2 cellular contexts compared by ENCODE assay signal in the genomic region with DNA sequence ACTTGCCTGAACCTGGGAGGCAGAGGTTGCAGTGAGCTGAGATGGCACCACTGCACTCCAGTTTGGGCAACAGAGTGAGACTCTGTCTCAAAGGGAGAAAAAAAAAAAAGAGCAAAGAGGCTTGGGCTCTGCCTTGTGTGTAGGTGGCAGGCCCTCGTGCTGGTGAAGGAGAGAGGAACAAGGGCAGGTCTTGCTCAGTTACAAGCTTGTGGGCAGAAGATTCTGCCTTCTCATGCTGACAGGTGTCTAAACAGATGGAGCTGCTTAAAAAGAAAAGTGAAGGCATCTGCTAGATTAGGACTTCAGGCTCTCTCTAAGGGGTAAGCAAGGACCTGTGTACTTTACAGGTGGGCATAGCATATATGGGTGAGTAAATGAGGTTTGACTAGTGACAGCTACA.
TF ChIP-seq lines count a peak whose summit lies in the region.

No MANE protein-coding gene starts in this region.

TF ChIP-seq in SK-N-SH treated with all-trans-retinoic acid at 6 μM for 48 hours, 23 proteins besides CTCF, POLR2A, EP300 and RAD21:
- TF ChIP-seq, protein P1, sequence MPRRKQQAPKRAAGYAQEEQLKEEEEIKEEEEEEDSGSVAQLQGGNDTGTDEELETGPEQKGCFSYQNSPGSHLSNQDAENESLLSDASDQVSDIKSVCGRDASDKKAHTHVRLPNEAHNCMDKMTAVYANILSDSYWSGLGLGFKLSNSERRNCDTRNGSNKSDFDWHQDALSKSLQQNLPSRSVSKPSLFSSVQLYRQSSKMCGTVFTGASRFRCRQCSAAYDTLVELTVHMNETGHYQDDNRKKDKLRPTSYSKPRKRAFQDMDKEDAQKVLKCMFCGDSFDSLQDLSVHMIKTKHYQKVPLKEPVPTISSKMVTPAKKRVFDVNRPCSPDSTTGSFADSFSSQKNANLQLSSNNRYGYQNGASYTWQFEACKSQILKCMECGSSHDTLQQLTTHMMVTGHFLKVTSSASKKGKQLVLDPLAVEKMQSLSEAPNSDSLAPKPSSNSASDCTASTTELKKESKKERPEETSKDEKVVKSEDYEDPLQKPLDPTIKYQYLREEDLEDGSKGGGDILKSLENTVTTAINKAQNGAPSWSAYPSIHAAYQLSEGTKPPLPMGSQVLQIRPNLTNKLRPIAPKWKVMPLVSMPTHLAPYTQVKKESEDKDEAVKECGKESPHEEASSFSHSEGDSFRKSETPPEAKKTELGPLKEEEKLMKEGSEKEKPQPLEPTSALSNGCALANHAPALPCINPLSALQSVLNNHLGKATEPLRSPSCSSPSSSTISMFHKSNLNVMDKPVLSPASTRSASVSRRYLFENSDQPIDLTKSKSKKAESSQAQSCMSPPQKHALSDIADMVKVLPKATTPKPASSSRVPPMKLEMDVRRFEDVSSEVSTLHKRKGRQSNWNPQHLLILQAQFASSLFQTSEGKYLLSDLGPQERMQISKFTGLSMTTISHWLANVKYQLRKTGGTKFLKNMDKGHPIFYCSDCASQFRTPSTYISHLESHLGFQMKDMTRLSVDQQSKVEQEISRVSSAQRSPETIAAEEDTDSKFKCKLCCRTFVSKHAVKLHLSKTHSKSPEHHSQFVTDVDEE (CRISPR knock-in tag; IDR thresholded peaks at IDR 0.05) = no peak

TF ChIP-seq in GM23338, 12 proteins besides CTCF, POLR2A, EP300 and RAD21 (continued from another document):
- TF ChIP-seq, protein P2, sequence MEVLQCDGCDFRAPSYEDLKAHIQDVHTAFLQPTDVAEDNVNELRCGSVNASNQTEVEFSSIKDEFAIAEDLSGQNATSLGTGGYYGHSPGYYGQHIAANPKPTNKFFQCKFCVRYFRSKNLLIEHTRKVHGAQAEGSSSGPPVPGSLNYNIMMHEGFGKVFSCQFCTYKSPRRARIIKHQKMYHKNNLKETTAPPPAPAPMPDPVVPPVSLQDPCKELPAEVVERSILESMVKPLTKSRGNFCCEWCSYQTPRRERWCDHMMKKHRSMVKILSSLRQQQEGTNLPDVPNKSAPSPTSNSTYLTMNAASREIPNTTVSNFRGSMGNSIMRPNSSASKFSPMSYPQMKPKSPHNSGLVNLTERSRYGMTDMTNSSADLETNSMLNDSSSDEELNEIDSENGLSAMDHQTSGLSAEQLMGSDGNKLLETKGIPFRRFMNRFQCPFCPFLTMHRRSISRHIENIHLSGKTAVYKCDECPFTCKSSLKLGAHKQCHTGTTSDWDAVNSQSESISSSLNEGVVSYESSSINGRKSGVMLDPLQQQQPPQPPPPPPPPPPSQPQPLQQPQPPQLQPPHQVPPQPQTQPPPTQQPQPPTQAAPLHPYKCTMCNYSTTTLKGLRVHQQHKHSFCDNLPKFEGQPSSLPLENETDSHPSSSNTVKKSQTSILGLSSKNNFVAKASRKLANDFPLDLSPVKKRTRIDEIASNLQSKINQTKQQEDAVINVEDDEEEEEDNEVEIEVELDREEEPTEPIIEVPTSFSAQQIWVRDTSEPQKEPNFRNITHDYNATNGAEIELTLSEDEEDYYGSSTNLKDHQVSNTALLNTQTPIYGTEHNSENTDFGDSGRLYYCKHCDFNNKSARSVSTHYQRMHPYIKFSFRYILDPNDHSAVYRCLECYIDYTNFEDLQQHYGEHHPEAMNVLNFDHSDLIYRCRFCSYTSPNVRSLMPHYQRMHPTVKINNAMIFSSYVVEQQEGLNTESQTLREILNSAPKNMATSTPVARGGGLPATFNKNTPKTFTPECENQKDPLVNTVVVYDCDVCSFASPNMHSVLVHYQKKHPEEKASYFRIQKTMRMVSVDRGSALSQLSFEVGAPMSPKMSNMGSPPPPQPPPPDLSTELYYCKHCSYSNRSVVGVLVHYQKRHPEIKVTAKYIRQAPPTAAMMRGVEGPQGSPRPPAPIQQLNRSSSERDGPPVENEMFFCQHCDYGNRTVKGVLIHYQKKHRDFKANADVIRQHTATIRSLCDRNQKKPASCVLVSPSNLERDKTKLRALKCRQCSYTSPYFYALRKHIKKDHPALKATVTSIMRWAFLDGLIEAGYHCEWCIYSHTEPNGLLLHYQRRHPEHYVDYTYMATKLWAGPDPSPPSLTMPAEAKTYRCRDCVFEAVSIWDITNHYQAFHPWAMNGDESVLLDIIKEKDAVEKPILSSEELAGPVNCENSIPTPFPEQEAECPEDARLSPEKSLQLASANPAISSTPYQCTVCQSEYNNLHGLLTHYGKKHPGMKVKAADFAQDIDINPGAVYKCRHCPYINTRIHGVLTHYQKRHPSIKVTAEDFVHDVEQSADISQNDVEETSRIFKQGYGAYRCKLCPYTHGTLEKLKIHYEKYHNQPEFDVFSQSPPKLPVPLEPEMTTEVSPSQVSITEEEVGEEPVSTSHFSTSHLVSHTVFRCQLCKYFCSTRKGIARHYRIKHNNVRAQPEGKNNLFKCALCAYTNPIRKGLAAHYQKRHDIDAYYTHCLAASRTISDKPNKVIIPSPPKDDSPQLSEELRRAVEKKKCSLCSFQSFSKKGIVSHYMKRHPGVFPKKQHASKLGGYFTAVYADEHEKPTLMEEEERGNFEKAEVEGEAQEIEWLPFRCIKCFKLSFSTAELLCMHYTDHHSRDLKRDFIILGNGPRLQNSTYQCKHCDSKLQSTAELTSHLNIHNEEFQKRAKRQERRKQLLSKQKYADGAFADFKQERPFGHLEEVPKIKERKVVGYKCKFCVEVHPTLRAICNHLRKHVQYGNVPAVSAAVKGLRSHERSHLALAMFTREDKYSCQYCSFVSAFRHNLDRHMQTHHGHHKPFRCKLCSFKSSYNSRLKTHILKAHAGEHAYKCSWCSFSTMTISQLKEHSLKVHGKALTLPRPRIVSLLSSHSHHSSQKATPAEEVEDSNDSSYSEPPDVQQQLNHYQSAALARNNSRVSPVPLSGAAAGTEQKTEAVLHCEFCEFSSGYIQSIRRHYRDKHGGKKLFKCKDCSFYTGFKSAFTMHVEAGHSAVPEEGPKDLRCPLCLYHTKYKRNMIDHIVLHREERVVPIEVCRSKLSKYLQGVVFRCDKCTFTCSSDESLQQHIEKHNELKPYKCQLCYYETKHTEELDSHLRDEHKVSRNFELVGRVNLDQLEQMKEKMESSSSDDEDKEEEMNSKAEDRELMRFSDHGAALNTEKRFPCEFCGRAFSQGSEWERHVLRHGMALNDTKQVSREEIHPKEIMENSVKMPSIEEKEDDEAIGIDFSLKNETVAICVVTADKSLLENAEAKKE (CRISPR knock-in tag; IDR thresholded peaks at IDR 0.05) = no peak
- TF ChIP-seq STAT1 (IDR thresholded peaks at IDR 0.05; ENCODE audit: unreplicated experiment) = no peak
- TF ChIP-seq, protein P3, sequence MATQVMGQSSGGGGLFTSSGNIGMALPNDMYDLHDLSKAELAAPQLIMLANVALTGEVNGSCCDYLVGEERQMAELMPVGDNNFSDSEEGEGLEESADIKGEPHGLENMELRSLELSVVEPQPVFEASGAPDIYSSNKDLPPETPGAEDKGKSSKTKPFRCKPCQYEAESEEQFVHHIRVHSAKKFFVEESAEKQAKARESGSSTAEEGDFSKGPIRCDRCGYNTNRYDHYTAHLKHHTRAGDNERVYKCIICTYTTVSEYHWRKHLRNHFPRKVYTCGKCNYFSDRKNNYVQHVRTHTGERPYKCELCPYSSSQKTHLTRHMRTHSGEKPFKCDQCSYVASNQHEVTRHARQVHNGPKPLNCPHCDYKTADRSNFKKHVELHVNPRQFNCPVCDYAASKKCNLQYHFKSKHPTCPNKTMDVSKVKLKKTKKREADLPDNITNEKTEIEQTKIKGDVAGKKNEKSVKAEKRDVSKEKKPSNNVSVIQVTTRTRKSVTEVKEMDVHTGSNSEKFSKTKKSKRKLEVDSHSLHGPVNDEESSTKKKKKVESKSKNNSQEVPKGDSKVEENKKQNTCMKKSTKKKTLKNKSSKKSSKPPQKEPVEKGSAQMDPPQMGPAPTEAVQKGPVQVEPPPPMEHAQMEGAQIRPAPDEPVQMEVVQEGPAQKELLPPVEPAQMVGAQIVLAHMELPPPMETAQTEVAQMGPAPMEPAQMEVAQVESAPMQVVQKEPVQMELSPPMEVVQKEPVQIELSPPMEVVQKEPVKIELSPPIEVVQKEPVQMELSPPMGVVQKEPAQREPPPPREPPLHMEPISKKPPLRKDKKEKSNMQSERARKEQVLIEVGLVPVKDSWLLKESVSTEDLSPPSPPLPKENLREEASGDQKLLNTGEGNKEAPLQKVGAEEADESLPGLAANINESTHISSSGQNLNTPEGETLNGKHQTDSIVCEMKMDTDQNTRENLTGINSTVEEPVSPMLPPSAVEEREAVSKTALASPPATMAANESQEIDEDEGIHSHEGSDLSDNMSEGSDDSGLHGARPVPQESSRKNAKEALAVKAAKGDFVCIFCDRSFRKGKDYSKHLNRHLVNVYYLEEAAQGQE (IDR thresholded peaks at IDR 0.05; ENCODE audit: unreplicated experiment) = no peak
- no peak for TF ChIP-seq POLR2AphosphoS5 (IDR thresholded peaks at IDR 0.05; ENCODE audit: low read depth)
- TF ChIP-seq CREB1 (CRISPR knock-in tag; IDR thresholded peaks at IDR 0.05; ENCODE audit: low read depth) = no peak
- TF ChIP-seq EZH2 (IDR thresholded peaks at IDR 0.05; ENCODE audit: low read depth, unreplicated experiment) = no peak
- TF ChIP-seq, protein P4, sequence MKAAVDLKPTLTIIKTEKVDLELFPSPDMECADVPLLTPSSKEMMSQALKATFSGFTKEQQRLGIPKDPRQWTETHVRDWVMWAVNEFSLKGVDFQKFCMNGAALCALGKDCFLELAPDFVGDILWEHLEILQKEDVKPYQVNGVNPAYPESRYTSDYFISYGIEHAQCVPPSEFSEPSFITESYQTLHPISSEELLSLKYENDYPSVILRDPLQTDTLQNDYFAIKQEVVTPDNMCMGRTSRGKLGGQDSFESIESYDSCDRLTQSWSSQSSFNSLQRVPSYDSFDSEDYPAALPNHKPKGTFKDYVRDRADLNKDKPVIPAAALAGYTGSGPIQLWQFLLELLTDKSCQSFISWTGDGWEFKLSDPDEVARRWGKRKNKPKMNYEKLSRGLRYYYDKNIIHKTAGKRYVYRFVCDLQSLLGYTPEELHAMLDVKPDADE (IDR thresholded peaks at IDR 0.05) = no peak
- TF ChIP-seq ZNF114 (CRISPR knock-in tag; IDR thresholded peaks at IDR 0.05) = no peak
- no peak for TF ChIP-seq ZNF331 (CRISPR knock-in tag; IDR thresholded peaks at IDR 0.05; ENCODE audit: low read depth)
